In the genomic region with DNA sequence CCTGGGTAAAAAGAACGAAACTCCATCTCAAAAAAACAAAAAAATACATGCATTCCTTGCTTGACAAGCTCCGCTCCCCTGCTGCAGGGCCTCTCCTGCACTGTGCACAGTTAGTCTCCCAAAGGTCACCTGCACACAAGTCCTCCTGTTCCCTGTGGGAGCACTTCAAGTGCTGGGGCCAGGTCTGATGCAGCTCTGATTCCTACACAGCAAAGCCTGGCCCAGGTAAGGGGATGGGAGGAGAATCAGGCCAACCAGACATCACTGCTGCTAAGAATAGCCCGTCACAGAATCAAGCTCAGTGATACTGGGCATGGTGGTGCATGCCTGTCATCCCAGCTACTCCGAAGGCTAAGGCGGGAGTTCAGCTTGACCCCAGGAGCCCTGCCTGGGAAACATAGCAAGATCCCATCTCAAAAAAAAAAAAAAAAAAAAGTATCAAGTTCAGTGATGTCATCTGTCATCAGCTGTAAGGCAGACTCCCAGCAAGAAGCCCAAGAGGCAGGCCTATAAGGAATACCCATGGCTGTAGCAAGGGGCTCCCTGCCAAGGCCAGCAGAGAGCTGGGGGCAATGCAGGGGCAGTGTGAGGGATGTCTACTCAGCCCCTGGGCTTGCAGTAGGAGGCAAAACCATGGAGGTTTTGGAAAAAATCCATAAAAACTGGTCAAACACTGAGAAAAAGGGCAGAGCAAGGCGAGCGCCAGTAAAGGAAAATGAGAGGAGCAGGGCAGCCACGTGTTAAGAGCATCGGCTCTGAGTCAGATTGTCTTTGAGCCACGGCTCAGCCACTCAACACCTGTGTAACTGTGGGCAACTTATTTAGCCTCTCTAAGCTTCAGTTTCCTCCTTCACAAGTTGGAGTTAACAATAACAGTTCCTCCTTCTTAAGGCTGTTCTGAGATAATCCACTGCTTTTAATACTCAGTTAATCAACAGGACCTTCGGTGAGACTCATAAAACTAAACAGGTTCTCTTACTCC, we compare ENCODE assay signal across 10 cellular contexts. TPM values are rescaled to one million over a fixed set of nuclear protein-coding genes. Genes with fewer than 3 reads are reported as not detected.
DNase-seq lines count a peak whose midpoint lies in the region; ATAC-seq and TF ChIP-seq lines count a peak whose summit lies in the region.
"Had no signal": no experiment of that assay in that cellular context is flagged by ENCODE, and none has a peak within 500 bp of the region (broad histone marks: within the 10 kb centered on the region; RNA-seq: fewer than 3 reads in every experiment).

No MANE protein-coding gene starts in this region.

- intact Hi-C loops in breast epithelium (cut with DNase I; ENCODE audit: low total_unique reads): no loop called here

- TF ChIP-seq CTCF in breast epithelium (IDR thresholded peaks at IDR 0.05) (no peak), thoracic aorta (IDR thresholded peaks at IDR 0.05) (no peak)

- H3K4me3 ChIP-seq in breast epithelium (peak overlapping the region; percentile 55 to 81 (median 68)), thoracic aorta (peak overlapping the region; percentile 94)

- DNase-seq in LHCN-M2 (ENCODE audit: low read depth): peak; percentile 40
- no peak for DNase-seq in breast epithelium (ENCODE audit: low spot score in 2 of 2)
- peak; percentile 55 for DNase-seq in iris pigment epithelial cell (ENCODE audit: low read depth)
- DNase-seq in thoracic aorta (ENCODE audit: low spot score): no peak
- DNase-seq in NCI-H1092 (lab: John Stamatoyannopoulos, UW): no peak
- no peak for DNase-seq in NCI-H446 treated with DMSO at 0.1 percent for 48 hours (lab: John Stamatoyannopoulos, UW)
- DNase-seq: activated effector memory CD4-positive, alpha-beta T cell treated with Interleukin-2 at 50 U/mL for 16 hours; foreskin melanocyte; NCI-H69 had no signal

- no peaks in the 10 kb centered on the region for H3K36me3 ChIP-seq in breast epithelium
- peaks cover 70% of the 10 kb centered on the region for H3K36me3 ChIP-seq in thoracic aorta

- H3K4me1 ChIP-seq in breast epithelium (peaks cover 0 to 3% of the 10 kb centered on the region in 2 donors), thoracic aorta (ENCODE audit: control insufficient read depth in 1 of 2, low read depth in 2 of 2) (peaks cover 6 to 46% of the 10 kb centered on the region in 2 donors)

- H3K9me3 ChIP-seq in breast epithelium (no peaks in the 10 kb centered on the region), thoracic aorta (no peaks in the 10 kb centered on the region)

- no peak for TF ChIP-seq POLR2A in breast epithelium (IDR thresholded peaks at IDR 0.05)

- ATAC-seq in thoracic aorta (ENCODE audit: insufficient number of reproducible peaks, low FRiP score, low read depth): no peak
- ATAC-seq in HG03342 (IDR thresholded peaks at IDR 0.05; ENCODE audit: unreplicated experiment): no peak

- H3K27ac ChIP-seq in breast epithelium (peak overlapping the region; percentile 92 to 94), thoracic aorta (peak overlapping the region; percentile 99 to 100)

- H3K27me3 ChIP-seq in breast epithelium (no peaks in the 10 kb centered on the region), thoracic aorta (replicated peaks; ENCODE audit: insufficient read depth) (no peaks in the 10 kb centered on the region)

RNA-seq across cellular contexts. Expression of a gene that starts 3.2 kb away (rescaled TPM):
- total RNA-seq in LHCN-M2 (2014; rRNA removed) (1,008 and 1,115 TPM in 2 replicates), breast epithelium (100 to 1,000 TPM; 143 to 402 (median 258) TPM), thoracic aorta (1,000 to 10,000 TPM; 4,158 to 5,700 TPM)
- 2,470 TPM for polyA plus RNA-seq in LHCN-M2 (2012)

RNA-seq across cellular contexts. Expression of a gene that starts 12.8 kb away (rescaled TPM):
- 2.4 and 3.8 TPM in 2 replicates for total RNA-seq in LHCN-M2 (2014; rRNA removed)
- polyA plus RNA-seq in LHCN-M2 (2012): 3.3 TPM
- 1 to 10 TPM in 1 of 3 donors, under 1 TPM in 1, not detected in 1; 0.16 to 5.0 TPM for total RNA-seq in breast epithelium
- 10 to 100 TPM in 1 of 2 donors, not detected in 1; 10.7 TPM for total RNA-seq in thoracic aorta

RNA-seq across cellular contexts. Expression of a gene that starts 21.5 kb away (rescaled TPM):
- total RNA-seq in LHCN-M2 (2014; rRNA removed): 4.4 and 4.5 TPM in 2 replicates
- 1.6 TPM for polyA plus RNA-seq in LHCN-M2 (2012)
- total RNA-seq in breast epithelium: 1 to 10 TPM in 1 of 3 donors, under 1 TPM in 2; 0.59 to 1.6 (median 0.80) TPM
- 1 to 10 TPM in 1 of 2 donors, under 1 TPM in 1; 0.54 to 1.2 TPM for total RNA-seq in thoracic aorta

RNA-seq across cellular contexts. Expression of a gene that starts 28.4 kb away (rescaled TPM):
- total RNA-seq in LHCN-M2 (2014; rRNA removed): 11.1 and 13.3 TPM in 2 replicates
- 36.5 TPM for polyA plus RNA-seq in LHCN-M2 (2012)
- total RNA-seq in breast epithelium: 100 to 1,000 TPM in 1 of 3 donors, 10 to 100 TPM in 2; 18.3 to 102 (median 35.4) TPM
- 10 to 100 TPM; 75.2 to 92.2 TPM for total RNA-seq in thoracic aorta

RNA-seq across cellular contexts. Expression of a gene that starts 28.7 kb away (rescaled TPM):
- total RNA-seq in LHCN-M2 (2014; rRNA removed) (5,651 and 6,728 TPM in 2 replicates), breast epithelium (1,000 to 10,000 TPM; 1,664 to 2,064 (median 2,058) TPM), thoracic aorta (1,000 to 10,000 TPM; 1,550 to 5,543 TPM)
- 16.9 TPM for polyA plus RNA-seq in LHCN-M2 (2012)

Comparison
In these comparisons a context has a peak if more than half of its experiments do, and no peak if none do; other contexts are left out.
1. DNase-seq: peak in LHCN-M2 (single experiment) and iris pigment epithelial cell (single experiment); none in breast epithelium (0 of 2), thoracic aorta (single experiment), NCI-H1092 (single experiment) and NCI-H446 treated with DMSO at 0.1 percent for 48 hours (single experiment).